ENCODE assay signal across 1 cellular context in the genomic region with DNA sequence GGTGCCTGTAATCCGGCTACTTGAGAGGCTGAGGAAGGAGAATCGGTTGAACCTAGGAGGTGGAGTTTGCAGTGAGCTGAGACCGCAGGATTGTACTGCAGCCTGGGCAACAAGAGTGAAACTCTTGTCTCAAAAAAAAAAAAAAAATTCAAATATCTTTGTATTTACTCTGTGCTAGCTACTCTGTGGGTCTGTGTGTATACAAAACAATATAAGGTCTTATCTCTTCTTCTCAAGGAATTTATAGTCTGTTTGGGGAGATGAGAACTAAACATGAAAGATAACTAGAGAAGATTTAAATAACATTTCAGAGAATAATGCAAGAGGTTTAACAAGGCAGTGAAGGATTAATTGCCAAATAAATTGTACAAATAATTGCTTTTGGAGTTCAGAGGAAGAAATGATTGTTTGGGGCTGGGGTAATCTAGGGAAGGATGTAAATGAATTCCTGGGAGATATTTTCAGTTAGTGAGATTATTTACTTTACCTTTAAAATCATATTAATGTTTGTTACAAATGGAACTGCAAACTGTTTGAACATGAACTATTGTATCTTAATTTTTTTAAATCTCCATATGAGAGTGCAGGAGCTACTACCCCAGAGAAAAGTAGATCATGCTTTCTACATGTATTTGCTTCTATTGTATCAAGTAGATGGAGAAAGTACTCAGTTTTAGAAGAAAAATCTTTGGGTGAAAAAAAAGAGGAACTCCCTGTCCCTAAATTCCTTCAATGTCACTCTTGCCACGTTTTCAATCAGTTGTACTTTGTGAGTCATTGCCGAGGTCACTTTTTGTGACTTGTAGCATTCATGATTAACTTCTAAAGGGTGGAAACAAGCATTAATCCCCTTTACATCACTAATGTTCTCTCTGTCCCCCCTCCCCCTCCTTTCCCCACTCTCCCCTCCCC.
TF ChIP-seq lines count a peak whose summit lies in the region.

No MANE protein-coding gene starts in this region.

TF ChIP-seq in IMR-90, 13 proteins besides CTCF, POLR2A, EP300 and RAD21 (continued from another document):
- TF ChIP-seq, protein P1, sequence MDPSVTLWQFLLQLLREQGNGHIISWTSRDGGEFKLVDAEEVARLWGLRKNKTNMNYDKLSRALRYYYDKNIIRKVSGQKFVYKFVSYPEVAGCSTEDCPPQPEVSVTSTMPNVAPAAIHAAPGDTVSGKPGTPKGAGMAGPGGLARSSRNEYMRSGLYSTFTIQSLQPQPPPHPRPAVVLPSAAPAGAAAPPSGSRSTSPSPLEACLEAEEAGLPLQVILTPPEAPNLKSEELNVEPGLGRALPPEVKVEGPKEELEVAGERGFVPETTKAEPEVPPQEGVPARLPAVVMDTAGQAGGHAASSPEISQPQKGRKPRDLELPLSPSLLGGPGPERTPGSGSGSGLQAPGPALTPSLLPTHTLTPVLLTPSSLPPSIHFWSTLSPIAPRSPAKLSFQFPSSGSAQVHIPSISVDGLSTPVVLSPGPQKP (IDR thresholded peaks at IDR 0.05; ENCODE audit: borderline replicate concordance, low read depth, low read length) = no peak
- TF ChIP-seq BHLHE40 (IDR thresholded peaks at IDR 0.05; ENCODE audit: low read depth, low read length) (no peak), FOS (IDR thresholded peaks at IDR 0.05; ENCODE audit: low read depth, low read length) (no peak), MXI1 (IDR thresholded peaks at IDR 0.05; ENCODE audit: borderline replicate concordance, low read depth, low read length) (no peak), MAFK (IDR thresholded peaks at IDR 0.05; ENCODE audit: low read depth, low read length) (no peak), CHD1 (IDR thresholded peaks at IDR 0.05; ENCODE audit: low read depth, low read length) (no peak)
- TF ChIP-seq, protein P2, sequence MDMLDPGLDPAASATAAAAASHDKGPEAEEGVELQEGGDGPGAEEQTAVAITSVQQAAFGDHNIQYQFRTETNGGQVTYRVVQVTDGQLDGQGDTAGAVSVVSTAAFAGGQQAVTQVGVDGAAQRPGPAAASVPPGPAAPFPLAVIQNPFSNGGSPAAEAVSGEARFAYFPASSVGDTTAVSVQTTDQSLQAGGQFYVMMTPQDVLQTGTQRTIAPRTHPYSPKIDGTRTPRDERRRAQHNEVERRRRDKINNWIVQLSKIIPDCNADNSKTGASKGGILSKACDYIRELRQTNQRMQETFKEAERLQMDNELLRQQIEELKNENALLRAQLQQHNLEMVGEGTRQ (IDR thresholded peaks at IDR 0.05; ENCODE audit: low read depth, low read length) = no peak
